In the genomic region with DNA sequence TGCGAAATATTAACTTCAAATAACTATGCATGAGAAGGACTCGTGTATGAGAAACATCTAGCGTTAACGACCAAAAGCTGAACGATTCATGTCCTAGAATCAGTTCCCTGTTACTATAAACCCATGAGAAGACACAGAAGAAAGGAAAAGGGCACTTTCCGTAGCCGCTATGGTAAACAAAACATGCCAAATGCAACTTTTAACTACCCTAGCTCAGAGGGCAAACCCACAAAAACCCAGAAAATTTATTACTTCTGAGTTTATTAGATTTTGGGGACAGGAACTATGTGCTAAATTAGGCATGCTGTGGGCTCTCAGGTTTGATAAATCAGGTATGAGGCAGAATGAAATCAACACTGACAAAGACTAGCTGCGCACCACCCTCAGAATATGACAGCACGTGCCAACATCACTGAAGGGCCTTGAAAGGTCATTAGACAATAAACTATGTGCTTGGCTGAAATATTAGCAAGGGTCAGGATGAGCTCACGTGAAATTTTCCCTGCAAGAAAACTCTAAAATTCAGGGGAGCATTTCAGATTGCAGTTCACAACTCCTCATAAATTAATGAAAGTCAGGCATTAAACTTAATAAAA, we compare ENCODE assay signal across 25 cellular contexts.
"Had no signal": no experiment of that assay in that cellular context is flagged by ENCODE, and none has a peak within 500 bp of the region (broad histone marks: within the 10 kb centered on the region; RNA-seq: fewer than 3 reads in every experiment).

No MANE protein-coding gene starts in this region.

- ATAC-seq: activated T-helper 17 cell treated with anti-CD3 and anti-CD28 coated beads, Interleukin-2, amount 50 U/mL, for 72 hours had no signal

- H3K36me3 ChIP-seq: brain microvascular endothelial cell had no signal

- DNase-seq: activated CD4-positive, alpha-beta memory T cell treated with anti-CD3 and anti-CD28 coated beads, Interleukin-2, amount 10 ng/mL, durations not matched to agents 7 days and 5 days; activated CD4-positive, alpha-beta T cell treated with anti-CD3 and anti-CD28 coated beads, Interleukin-2, amount 10 ng/mL, durations not matched to agents 7 days and 5 days; activated CD4-positive, CD25-positive, alpha-beta regulatory T cell; activated gamma-delta T cell; activated naive CD4-positive, alpha-beta T cell treated with anti-CD3 and anti-CD28 coated beads for 36 hours; activated T-cell treated with anti-CD3 and anti-CD28 coated beads for 4 hours; activated T-cell treated with anti-CD3 and anti-CD28 coated beads, Interleukin-2, amount 50 U/mL, for 48 hours; amygdala; brain microvascular endothelial cell; Kasumi-1; KBM-7; NCI-H1105; NCI-H1436; NCI-H1694 treated with DMSO at 0.1 percent for 48 hours; NCI-H2029 treated with DMSO at 0.1 percent for 48 hours; NCI-H345; NCI-H510A; NCI-H526 treated with DMSO at 0.1 percent for 48 hours; NCI-H82; SK-N-SH; T-helper 1 cell had no signal

- H3K4me3 Mint-ChIP-seq: activated CD4-positive, alpha-beta memory T cell treated with anti-CD3 and anti-CD28 coated beads, Interleukin-2, amount 10 ng/mL, durations not matched to agents 7 days and 5 days; activated CD4-positive, alpha-beta T cell treated with anti-CD3 and anti-CD28 coated beads, Interleukin-2, amount 10 ng/mL, durations not matched to agents 7 days and 5 days; activated naive CD4-positive, alpha-beta T cell treated with anti-CD3 and anti-CD28 coated beads for 36 hours; activated naive CD8-positive, alpha-beta T cell; activated T-helper 17 cell treated with anti-CD3 and anti-CD28 coated beads, Interleukin-2, amount 50 U/mL, for 72 hours had no signal

- H3K9ac ChIP-seq: SK-N-SH had no signal

- H3K27me3 Mint-ChIP-seq: activated CD4-positive, alpha-beta memory T cell treated with anti-CD3 and anti-CD28 coated beads, Interleukin-2, amount 10 ng/mL, durations not matched to agents 7 days and 5 days; activated naive CD8-positive, alpha-beta T cell had no signal

- H3K9me3 Mint-ChIP-seq: activated CD4-positive, alpha-beta memory T cell treated with anti-CD3 and anti-CD28 coated beads, Interleukin-2, amount 10 ng/mL, durations not matched to agents 7 days and 5 days; activated CD4-positive, alpha-beta T cell treated with anti-CD3 and anti-CD28 coated beads, Interleukin-2, amount 10 ng/mL, durations not matched to agents 7 days and 5 days; activated naive CD4-positive, alpha-beta T cell treated with anti-CD3 and anti-CD28 coated beads for 36 hours had no signal

- FAIRE-seq: astrocyte had no signal

- H3K27ac ChIP-seq: brain microvascular endothelial cell, VCaP had no signal

- H3K36me3 Mint-ChIP-seq: activated naive CD8-positive, alpha-beta T cell had no signal

- H3K4me1 Mint-ChIP-seq: activated CD4-positive, alpha-beta memory T cell treated with anti-CD3 and anti-CD28 coated beads, Interleukin-2, amount 10 ng/mL, durations not matched to agents 7 days and 5 days; activated CD4-positive, alpha-beta T cell treated with anti-CD3 and anti-CD28 coated beads, Interleukin-2, amount 10 ng/mL, durations not matched to agents 7 days and 5 days; activated T-helper 17 cell treated with anti-CD3 and anti-CD28 coated beads, Interleukin-2, amount 50 U/mL, for 72 hours had no signal

- H3K27ac Mint-ChIP-seq: activated CD4-positive, alpha-beta memory T cell treated with anti-CD3 and anti-CD28 coated beads, Interleukin-2, amount 10 ng/mL, durations not matched to agents 7 days and 5 days; activated CD4-positive, alpha-beta T cell treated with anti-CD3 and anti-CD28 coated beads, Interleukin-2, amount 10 ng/mL, durations not matched to agents 7 days and 5 days; activated naive CD4-positive, alpha-beta T cell treated with anti-CD3 and anti-CD28 coated beads for 36 hours; activated naive CD8-positive, alpha-beta T cell; activated T-helper 17 cell treated with anti-CD3 and anti-CD28 coated beads, Interleukin-2, amount 50 U/mL, for 72 hours had no signal
